1 cellular context compared by ENCODE assay signal in genomic region chr1:172779501-172779900, GRCh38.
TF ChIP-seq lines count a peak whose summit lies in the region.

No MANE protein-coding gene starts in this region.

TF ChIP-seq in GM23338, 12 proteins besides CTCF, POLR2A, EP300 and RAD21 (continued from another document):
- TF ChIP-seq ZNF462 (CRISPR knock-in tag; IDR thresholded peaks at IDR 0.05) = no peak
- TF ChIP-seq ZNF331 (CRISPR knock-in tag; IDR thresholded peaks at IDR 0.05; ENCODE audit: low read depth) = no peak
- TF ChIP-seq ZNF114 (CRISPR knock-in tag; IDR thresholded peaks at IDR 0.05) = no peak
- no peak for TF ChIP-seq STAT1 (IDR thresholded peaks at IDR 0.05; ENCODE audit: unreplicated experiment)
- no peak for TF ChIP-seq EZH2phosphoT487 (IDR thresholded peaks at IDR 0.05; ENCODE audit: unreplicated experiment)
TF ChIP-seq in GM23338: peak in this region for 0.
